ENCODE assay signal across 22 cellular contexts in the genomic region with DNA sequence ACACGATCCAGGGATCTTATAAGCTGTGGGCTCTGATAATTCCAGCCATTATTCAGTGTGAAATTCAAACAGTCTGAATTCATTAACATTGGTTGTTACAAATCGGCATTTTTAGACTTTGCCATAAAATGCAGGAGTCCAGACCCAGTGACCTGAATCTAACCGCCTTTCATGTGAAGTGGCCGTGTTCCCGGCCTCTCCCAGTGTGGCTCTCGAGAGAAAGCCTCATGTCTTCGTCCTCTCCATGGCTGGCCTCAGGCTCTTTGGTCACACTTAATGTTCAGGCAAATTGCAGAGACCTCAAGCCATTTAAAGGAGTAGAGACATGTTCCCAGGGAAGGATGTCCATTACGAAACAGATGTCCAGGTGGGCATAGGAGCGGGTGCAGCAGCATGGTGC.
"Had no signal": no experiment of that assay in that cellular context is flagged by ENCODE, and none has a peak within 500 bp of the region (broad histone marks: within the 10 kb centered on the region; RNA-seq: fewer than 3 reads in every experiment).

No MANE protein-coding gene starts in this region.

- ATAC-seq: activated T-cell treated with anti-CD3 and anti-CD28 coated beads, Interleukin-2, amount 50 U/mL, for 72 hours; body of pancreas; left lung; sciatic nerve; stimulated activated naive B cell treated with anti-CD40 and anti-IgM and Interleukin-4, amounts not matched to agents 10 μg/mL and 1 μg/mL and 100 μg/mL, for 72 hours; T-helper 17 cell had no signal

- H3K4me3 ChIP-seq: body of pancreas, coronary artery, esophagus muscularis mucosa, left lung, smooth muscle cell, thoracic aorta had no signal

- H3K36me3 ChIP-seq: thoracic aorta had no signal

- H3K27me3 Mint-ChIP-seq: activated naive CD4-positive, alpha-beta T cell treated with anti-CD3 and anti-CD28 coated beads, Interleukin-2, amount 50 U/mL, for 24 hours had no signal

- H3K4me3 Mint-ChIP-seq: activated naive CD4-positive, alpha-beta T cell treated with anti-CD3 and anti-CD28 coated beads, Interleukin-2, amount 50 U/mL, for 24 hours; activated T-cell treated with anti-CD3 and anti-CD28 coated beads, Interleukin-2, amount 50 U/mL, for 72 hours; stimulated activated naive B cell treated with anti-CD40 and anti-IgM and Interleukin-4, amounts not matched to agents 10 μg/mL and 1 μg/mL and 100 μg/mL, for 72 hours; T-helper 17 cell had no signal

- H3K27ac Mint-ChIP-seq: activated naive CD4-positive, alpha-beta T cell treated with anti-CD3 and anti-CD28 coated beads, Interleukin-2, amount 50 U/mL, for 24 hours; activated T-cell treated with anti-CD3 and anti-CD28 coated beads, Interleukin-2, amount 50 U/mL, for 72 hours; stimulated activated naive B cell treated with anti-CD40 and anti-IgM and Interleukin-4, amounts not matched to agents 10 μg/mL and 1 μg/mL and 100 μg/mL, for 72 hours; T-helper 17 cell had no signal

- H3K9me3 ChIP-seq: body of pancreas, esophagus muscularis mucosa, left lung, thoracic aorta had no signal

- H3K4me1 Mint-ChIP-seq: activated naive CD4-positive, alpha-beta T cell treated with anti-CD3 and anti-CD28 coated beads, Interleukin-2, amount 50 U/mL, for 24 hours; stimulated activated naive B cell treated with anti-CD40 and anti-IgM and Interleukin-4, amounts not matched to agents 10 μg/mL and 1 μg/mL and 100 μg/mL, for 72 hours had no signal

- H3K27ac ChIP-seq: body of pancreas, coronary artery, esophagus muscularis mucosa, left lung, thoracic aorta had no signal

- H3K9me3 Mint-ChIP-seq: activated naive CD4-positive, alpha-beta T cell treated with anti-CD3 and anti-CD28 coated beads, Interleukin-2, amount 50 U/mL, for 24 hours; activated T-cell treated with anti-CD3 and anti-CD28 coated beads, Interleukin-2, amount 50 U/mL, for 72 hours; stimulated activated naive B cell treated with anti-CD40 and anti-IgM and Interleukin-4, amounts not matched to agents 10 μg/mL and 1 μg/mL and 100 μg/mL, for 72 hours had no signal

- H3K27me3 ChIP-seq: body of pancreas, esophagus muscularis mucosa, left lung had no signal

- H3K36me3 Mint-ChIP-seq: activated naive CD4-positive, alpha-beta T cell treated with anti-CD3 and anti-CD28 coated beads, Interleukin-2, amount 50 U/mL, for 24 hours; stimulated activated naive B cell treated with anti-CD40 and anti-IgM and Interleukin-4, amounts not matched to agents 10 μg/mL and 1 μg/mL and 100 μg/mL, for 72 hours had no signal

- DNase-seq: activated CD4-positive, alpha-beta T cell treated with anti-CD3 and anti-CD28 coated beads for 4 hours; activated CD4-positive, alpha-beta T cell treated with anti-CD3 and anti-CD28 coated beads, Interleukin-2, amount 50 U/mL, for 48 hours; activated CD4-positive, CD25-positive, alpha-beta regulatory T cell; activated CD8-positive, alpha-beta memory T cell treated with anti-CD3 and anti-CD28 coated beads, Interleukin-2, amount 50 U/mL, for 48 hours; activated gamma-delta T cell treated with Interleukin-2 at 50 U/mL for 16 hours; activated T-cell treated with anti-CD3 and anti-CD28 coated beads, Interleukin-2, amount 50 U/mL, for 72 hours; central memory CD4-positive, alpha-beta T cell; hippocampal formation; kidney glomerular epithelial cell; left lung; mammary epithelial cell; stimulated activated CD4-positive, alpha-beta T cell treated with anti-CD3 and anti-CD28 coated beads, Interleukin-15, amount 100 ng/mL, for 24 hours; stimulated activated naive B cell treated with anti-CD40 and anti-IgM and Interleukin-4, amounts not matched to agents 10 μg/mL and 1 μg/mL and 100 μg/mL, for 72 hours; SW 1271; T-helper 17 cell had no signal
